9 cellular contexts compared by ENCODE assay signal in the genomic region with DNA sequence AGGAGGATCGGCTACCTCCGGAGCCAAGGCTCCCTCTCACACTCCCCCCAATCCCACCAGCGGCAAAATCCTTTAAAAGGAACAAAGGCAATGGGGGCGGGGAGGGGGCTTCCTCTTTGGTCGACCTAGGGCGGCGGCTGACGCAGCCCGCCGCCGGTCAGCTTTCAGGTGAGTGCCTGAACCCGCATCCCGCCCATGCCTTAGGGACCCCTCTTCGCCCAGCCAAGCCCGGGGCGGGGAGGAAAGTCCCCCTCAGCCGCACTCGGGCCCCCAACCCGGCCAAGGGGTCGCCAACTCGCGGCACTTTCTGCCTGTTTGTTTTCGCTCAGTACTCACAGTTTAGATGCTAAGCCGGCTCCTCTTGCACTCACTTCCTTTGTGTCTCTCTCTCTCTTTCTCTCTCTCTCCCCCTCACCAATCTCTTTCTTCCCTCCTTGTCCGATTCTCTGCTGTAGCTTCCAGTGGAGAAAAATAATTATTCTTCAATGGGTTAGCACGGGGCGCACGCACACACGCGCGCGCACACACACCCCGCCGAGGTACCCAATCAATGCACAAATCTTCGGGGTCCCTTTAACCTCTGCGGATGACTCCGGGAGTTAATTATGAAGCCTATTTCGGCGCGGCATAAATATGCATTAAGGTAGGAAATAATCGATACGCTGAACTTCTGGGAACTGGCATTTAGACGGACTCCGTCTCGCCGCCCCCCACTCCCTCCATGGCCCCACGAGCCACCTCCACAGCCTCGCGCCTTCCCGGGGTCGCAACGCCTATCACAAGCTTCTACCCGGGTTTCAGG. TPM values are rescaled to one million over a fixed set of nuclear protein-coding genes. Genes with fewer than 3 reads are reported as not detected.
A peak's percentile ranks its signal among the peaks of the same experiment; 100 is the strongest.
DNase-seq lines count a peak whose midpoint lies in the region; ATAC-seq and TF ChIP-seq lines count a peak whose summit lies in the region.
"Had no signal": no experiment of that assay in that cellular context is flagged by ENCODE, and none has a peak within 500 bp of the region (broad histone marks: within the 10 kb centered on the region; RNA-seq: fewer than 3 reads in every experiment).

A gene (minus strand): TSS at position 465 of the 802 bp plus-strand sequence.

- H3K27ac ChIP-seq in WERI-Rb-1 (peak within 1 kb of the TSS; percentile 38), stomach (no peak within 1 kb of the TSS)

- H3K27me3 ChIP-seq in WERI-Rb-1 (ENCODE audit: insufficient read depth, low read depth, severe bottlenecking) (peaks cover 68% of the 10 kb centered on the region), stomach (peaks cover 21 to 95% (median 91%) of the 10 kb centered on the region in 3 donors)

- no peak for TF ChIP-seq EP300 in stomach (IDR thresholded peaks at IDR 0.05)

- H3K4me3 ChIP-seq in WERI-Rb-1 (ENCODE audit: low read depth, low read length): peak within 1 kb of the TSS; percentile 54
- peak within 1 kb of the TSS; percentile 88 for H3K4me3 ChIP-seq in iPS-18c (ENCODE audit: insufficient read depth, low read depth, low read length)
- peak within 1 kb of the TSS; percentile 25 to 47 (median 30) for H3K4me3 ChIP-seq in stomach

- peak in 1 of 2 donors; percentile 12 for ATAC-seq in activated T-cell treated with anti-CD3 and anti-CD28 coated beads, Interleukin-2, amount 50 U/mL, for 4 hours
- ATAC-seq in HG02623 (IDR thresholded peaks at IDR 0.05; ENCODE audit: unreplicated experiment) (no peak), GM21576 (IDR thresholded peaks at IDR 0.05; ENCODE audit: unreplicated experiment) (no peak)

- H3K4me1 ChIP-seq in stomach: peaks cover 17 to 28% (median 22%) of the 10 kb centered on the region in 4 donors

- H3K9me3 Mint-ChIP-seq in activated T-cell treated with anti-CD3 and anti-CD28 coated beads, Interleukin-2, amount 50 U/mL, for 4 hours: no peaks in the 10 kb centered on the region

- H3K9me3 ChIP-seq in WERI-Rb-1 (ENCODE audit: severe bottlenecking) (no peaks in the 10 kb centered on the region), iPS-18c (ENCODE audit: control insufficient read depth, insufficient read depth, low read length) (no peaks in the 10 kb centered on the region), stomach (no peaks in the 10 kb centered on the region)

- TF ChIP-seq CTCF in WERI-Rb-1 (IDR thresholded peaks at IDR 0.05; ENCODE audit: low read depth, low read length) (no peak), stomach (IDR thresholded peaks at IDR 0.05) (no peak)

- no peak for DNase-seq in activated T-cell treated with anti-CD3 and anti-CD28 coated beads, Interleukin-2, amount 50 U/mL, for 4 hours
- DNase-seq in activated T-cell treated with anti-CD3 and anti-CD28 coated beads for 4 hours: no peak
- DNase-seq in WERI-Rb-1: no peak
- no peak for DNase-seq in stomach
- no peak for DNase-seq in iPS-NIHi7 (ENCODE audit: extremely low spot score)
- DNase-seq: activated naive CD4-positive, alpha-beta T cell had no signal

- H3K36me3 ChIP-seq in WERI-Rb-1 (no peaks in the 10 kb centered on the region), stomach (no peaks in the 10 kb centered on the region)

- intact Hi-C loops in stomach (cut with DNase I; ENCODE audit: low total_unique reads): no loop called here

- peaks cover 12% of the 10 kb centered on the region for H3K4me1 Mint-ChIP-seq in activated T-cell treated with anti-CD3 and anti-CD28 coated beads, Interleukin-2, amount 50 U/mL, for 4 hours (ENCODE audit: low read depth)

- peak within 1 kb of the TSS; percentile 72 for H3K4me3 Mint-ChIP-seq in activated T-cell treated with anti-CD3 and anti-CD28 coated beads, Interleukin-2, amount 50 U/mL, for 4 hours

- H3K36me3 Mint-ChIP-seq in activated T-cell treated with anti-CD3 and anti-CD28 coated beads, Interleukin-2, amount 50 U/mL, for 4 hours (ENCODE audit: insufficient read depth): no peaks in the 10 kb centered on the region

- TF ChIP-seq POLR2A in stomach (IDR thresholded peaks at IDR 0.05): no peak

- WGBS in stomach, 5 donors: 4 to 5% (median 5%) methylated on average over 41 to 53 of the region's 53 CpGs

- H3K27me3 Mint-ChIP-seq in activated T-cell treated with anti-CD3 and anti-CD28 coated beads, Interleukin-2, amount 50 U/mL, for 4 hours (ENCODE audit: low read depth): peaks cover 79% of the 10 kb centered on the region

RNA-seq across cellular contexts. Expression of the gene that starts here (rescaled TPM):
- under 1 TPM in 2 of 3 donors, not detected in 1; 0.11 to 0.13 TPM for total RNA-seq in activated T-cell treated with anti-CD3 and anti-CD28 coated beads, Interleukin-2, amount 50 U/mL, for 4 hours
- under 1 TPM in 1 of 5 donors, not detected in 4; 0.37 TPM for total RNA-seq in stomach
- under 1 TPM in 1 of 3 donors, not detected in 2; 0.43 TPM for polyA plus RNA-seq in stomach

Comparison
In these comparisons a context has a peak if more than half of its experiments do, and no peak if none do; other contexts are left out.
1. H3K4me3 ChIP-seq: peak in every context shown above with its lines; median percentile 88 in iPS-18c; 54 in WERI-Rb-1; 30 in stomach.